ENCODE assay signal across 9 cellular contexts in genomic region chr12:88185988-88186387, GRCh38. TPM values are rescaled to one million over a fixed set of nuclear protein-coding genes. Genes with fewer than 3 reads are reported as not detected.
DNase-seq lines count a peak whose midpoint lies in the region; ATAC-seq and TF ChIP-seq lines count a peak whose summit lies in the region.
"Had no signal": no experiment of that assay in that cellular context is flagged by ENCODE, and none has a peak within 500 bp of the region (broad histone marks: within the 10 kb centered on the region; RNA-seq: fewer than 3 reads in every experiment).

No MANE protein-coding gene starts in this region.

- H3K4me3 ChIP-seq in heart right ventricle (no peak overlapping the region), GM23338 (no peak overlapping the region), tibial artery (no peak overlapping the region)

- no peaks in the 10 kb centered on the region for H3K9me3 Mint-ChIP-seq in activated T-helper 17 cell treated with anti-CD3 and anti-CD28 coated beads, Interleukin-2, amount 50 U/mL, for 72 hours
- H3K9me3 Mint-ChIP-seq in GM23338: 0 out of 3 replicates have a peak, but pooled peaks cover 3% of the 10 kb centered on the region

- ATAC-seq in GM18499 (IDR thresholded peaks at IDR 0.05; ENCODE audit: insufficient read depth, unreplicated experiment) (peak; percentile 82), HG02759 (IDR thresholded peaks at IDR 0.05; ENCODE audit: unreplicated experiment) (peak; percentile 90), heart right ventricle (no peak), GM23338 (no peak)
- no peak for ATAC-seq in activated T-helper 17 cell treated with anti-CD3 and anti-CD28 coated beads, Interleukin-2, amount 50 U/mL, for 72 hours (replicated peaks)
- ATAC-seq: stimulated activated naive CD8-positive, alpha-beta T cell treated with anti-CD3 and anti-CD28 coated beads, Interleukin-15, amount 100 ng/mL, for 72 hours had no signal

- no peaks in the 10 kb centered on the region for H3K79me2 ChIP-seq in GM23338 (replicated peaks; ENCODE audit: insufficient read depth)

- no peak overlapping the region for H3K27ac Mint-ChIP-seq in activated T-helper 17 cell treated with anti-CD3 and anti-CD28 coated beads, Interleukin-2, amount 50 U/mL, for 72 hours
- H3K27ac Mint-ChIP-seq in GM23338: no peak overlapping the region
- H3K27ac Mint-ChIP-seq: stimulated activated naive CD8-positive, alpha-beta T cell treated with anti-CD3 and anti-CD28 coated beads, Interleukin-15, amount 100 ng/mL, for 72 hours had no signal

- no peaks in the 10 kb centered on the region for H3K9me2 ChIP-seq in GM23338 (ENCODE audit: insufficient read depth)

- H3K9me3 ChIP-seq in heart right ventricle: peaks cover 0 to 14% (median 0%) of the 10 kb centered on the region in 11 donors
- H3K9me3 ChIP-seq in tibial artery: no peaks in the 10 kb centered on the region

- TF ChIP-seq CTCF in heart right ventricle (IDR thresholded peaks at IDR 0.05): no peak
- TF ChIP-seq CTCF in GM23338 (conservative IDR thresholded peaks at IDR 0.05; ENCODE audit: low read depth in 2 of 2): no peak
- no peak for TF ChIP-seq CTCF in tibial artery (IDR thresholded peaks at IDR 0.05)

- H3K4me1 ChIP-seq in heart right ventricle (no peaks in the 10 kb centered on the region), GM23338 (ENCODE audit: insufficient read depth) (0 out of 2 replicates have a peak, but pooled peaks cover 4% of the 10 kb centered on the region), tibial artery (no peaks in the 10 kb centered on the region)

- H3K4me1 Mint-ChIP-seq in activated T-helper 17 cell treated with anti-CD3 and anti-CD28 coated beads, Interleukin-2, amount 50 U/mL, for 72 hours: no peaks in the 10 kb centered on the region
- peaks cover 3% of the 10 kb centered on the region; the same call in 1 of the 3 replicates for H3K4me1 Mint-ChIP-seq in GM23338
- H3K4me1 Mint-ChIP-seq: stimulated activated naive CD8-positive, alpha-beta T cell treated with anti-CD3 and anti-CD28 coated beads, Interleukin-15, amount 100 ng/mL, for 72 hours had no signal

- peaks cover 48% of the 10 kb centered on the region for H3K36me3 Mint-ChIP-seq in activated T-helper 17 cell treated with anti-CD3 and anti-CD28 coated beads, Interleukin-2, amount 50 U/mL, for 72 hours (ENCODE audit: low read depth)
- peaks cover 38% of the 10 kb centered on the region for H3K36me3 Mint-ChIP-seq in GM23338 (ENCODE audit: low read depth)

- no peaks in the 10 kb centered on the region for H3F3A ChIP-seq in GM23338 (replicated peaks; ENCODE audit: low read depth)

- no peaks in the 10 kb centered on the region for H4K20me1 ChIP-seq in GM23338 (replicated peaks; ENCODE audit: insufficient read depth)

- no peaks in the 10 kb centered on the region for H3K27me3 Mint-ChIP-seq in activated T-helper 17 cell treated with anti-CD3 and anti-CD28 coated beads, Interleukin-2, amount 50 U/mL, for 72 hours
- no peaks in the 10 kb centered on the region for H3K27me3 Mint-ChIP-seq in GM23338 (ENCODE audit: insufficient read depth, low read depth, poor library complexity)
- H3K27me3 Mint-ChIP-seq: stimulated activated naive CD8-positive, alpha-beta T cell treated with anti-CD3 and anti-CD28 coated beads, Interleukin-15, amount 100 ng/mL, for 72 hours had no signal

- DNase-seq in NCI-H2196 treated with DMSO at 0.1 percent for 48 hours (lab: John Stamatoyannopoulos, UW; ENCODE audit: unreplicated experiment): peak; percentile 70
- peak; percentile 84 for DNase-seq in iris pigment epithelial cell (ENCODE audit: low read depth)
- DNase-seq in heart right ventricle: no peak
- no peak for DNase-seq in GM23338 (ENCODE audit: low spot score)
- no peak for DNase-seq in tibial artery
- DNase-seq: stimulated activated naive CD8-positive, alpha-beta T cell treated with anti-CD3 and anti-CD28 coated beads, Interleukin-15, amount 100 ng/mL, for 72 hours had no signal

- intact Hi-C loops in heart right ventricle (cut with DNase I) (no loop called here), tibial artery (cut with DNase I; ENCODE audit: low total_unique reads) (no loop called here)

- H2AFZ ChIP-seq in GM23338: no peak overlapping the region

- no peak overlapping the region for H3K4me2 ChIP-seq in GM23338

- H3K27me3 ChIP-seq in heart right ventricle: no peaks in the 10 kb centered on the region
- H3K27me3 ChIP-seq in GM23338 (ENCODE audit: insufficient read depth): no peaks in the 10 kb centered on the region
- H3K27me3 ChIP-seq in tibial artery: no peaks in the 10 kb centered on the region

- H3K36me3 ChIP-seq in heart right ventricle (peaks cover 0 to 65% (median 12%) of the 10 kb centered on the region in 9 donors), GM23338 (ENCODE audit: insufficient read depth) (peaks cover 5% of the 10 kb centered on the region; the same call in 1 of the 2 replicates), tibial artery (peaks cover 27 to 37% (median 32%) of the 10 kb centered on the region in 3 donors)

- no peak overlapping the region for H3K4me3 Mint-ChIP-seq in activated T-helper 17 cell treated with anti-CD3 and anti-CD28 coated beads, Interleukin-2, amount 50 U/mL, for 72 hours
- no peak overlapping the region for H3K4me3 Mint-ChIP-seq in GM23338
- H3K4me3 Mint-ChIP-seq: stimulated activated naive CD8-positive, alpha-beta T cell treated with anti-CD3 and anti-CD28 coated beads, Interleukin-15, amount 100 ng/mL, for 72 hours had no signal

- no peak overlapping the region for H3K27ac ChIP-seq in heart right ventricle
- no peak overlapping the region for H3K27ac ChIP-seq in GM23338 (ENCODE audit: low read depth)
- H3K27ac ChIP-seq in tibial artery: no peak overlapping the region

TF ChIP-seq in GM23338, 12 proteins besides CTCF, POLR2A, EP300 and RAD21:
- TF ChIP-seq ETS1 (IDR thresholded peaks at IDR 0.05): no peak

RNA-seq across cellular contexts. Expression of gene TMTC3, which starts 43.9 kb away (rescaled TPM):
- total RNA-seq in activated T-helper 17 cell treated with anti-CD3 and anti-CD28 coated beads, Interleukin-2, amount 50 U/mL, for 72 hours: 1 to 10 TPM; 6.9 TPM
- total RNA-seq in heart right ventricle: 10 to 100 TPM in 3 of 10 donors, 1 to 10 TPM in 7; 6.5 to 11.9 (median 9.0) TPM
- polyA plus RNA-seq in heart right ventricle: 1 to 10 TPM; 2.7 TPM
- 53.8 and 55.8 TPM in 2 replicates for total RNA-seq in GM23338 (2014; rRNA removed; shearing (Covaris generic))
- polyA plus RNA-seq in GM23338 (2016; fragmentation: Nextera tagmentation; extraction: Ambion mirVana): 15.5 and 17.7 TPM in 2 replicates

RNA-seq across cellular contexts. Expression of gene CEP290, which starts 44.1 kb away (rescaled TPM):
- total RNA-seq in activated T-helper 17 cell treated with anti-CD3 and anti-CD28 coated beads, Interleukin-2, amount 50 U/mL, for 72 hours: 10 to 100 TPM; 10.7 to 11.7 TPM
- 10 to 100 TPM in 2 of 10 donors, 1 to 10 TPM in 8; 6.0 to 10.9 (median 7.9) TPM for total RNA-seq in heart right ventricle
- polyA plus RNA-seq in heart right ventricle (1 to 10 TPM; 2.6 to 5.8 TPM), GM23338 (2016; fragmentation: Nextera tagmentation; extraction: Ambion mirVana) (18.6 and 25.7 TPM in 2 replicates)
- total RNA-seq in GM23338 (2014; rRNA removed; shearing (Covaris generic)): 12.1 and 17.3 TPM in 2 replicates

Comparison
In these comparisons a context has a peak if more than half of its experiments do, and no peak if none do; other contexts are left out.
1. ATAC-seq: peak in GM18499 (single experiment) and HG02759 (single experiment); none in activated T-helper 17 cell treated with anti-CD3 and anti-CD28 coated beads, Interleukin-2, amount 50 U/mL, for 72 hours (single experiment), heart right ventricle (0 of 8) and GM23338 (single experiment).
2. DNase-seq: peak in NCI-H2196 treated with DMSO at 0.1 percent for 48 hours (single experiment) and iris pigment epithelial cell (single experiment); none in heart right ventricle (0 of 2), GM23338 (single experiment) and tibial artery (0 of 2).